25 cellular contexts compared by ENCODE assay signal in the genomic region with DNA sequence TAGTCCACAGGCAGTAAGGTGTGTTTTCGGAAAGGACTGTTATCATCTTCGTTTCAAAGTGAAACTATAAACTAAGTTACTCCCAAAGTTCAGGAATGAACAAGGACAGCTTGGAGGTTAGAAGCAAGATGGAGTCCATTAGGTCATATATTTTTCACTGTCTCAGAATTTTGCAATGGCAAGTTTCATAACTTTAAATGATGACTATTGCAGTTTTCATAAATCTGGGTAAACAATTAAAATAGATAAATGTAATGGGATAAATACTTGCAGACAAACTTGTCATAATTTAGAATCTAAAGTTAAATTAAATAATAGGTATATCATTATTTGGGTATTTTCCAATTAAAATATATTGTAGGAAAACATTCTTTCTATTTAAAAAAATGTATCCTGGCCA.
"Had no signal": no experiment of that assay in that cellular context is flagged by ENCODE, and none has a peak within 500 bp of the region (broad histone marks: within the 10 kb centered on the region; RNA-seq: fewer than 3 reads in every experiment).

No MANE protein-coding gene starts in this region.

- DNase-seq: naive thymus-derived CD4-positive, alpha-beta T cell; natural killer cell; occipital lobe; ovary; psoas muscle; right cardiac atrium; stimulated activated CD4-positive, alpha-beta T cell treated with anti-CD3 and anti-CD28 coated beads, Interleukin-15, amount 100 ng/mL, for 24 hours; stimulated activated CD4-positive, alpha-beta T cell treated with anti-CD3 and anti-CD28 coated beads, Interleukin-2, amount 100 ng/mL, for 24 hours; stimulated activated CD4-positive, alpha-beta T cell treated with anti-CD3 and anti-CD28 coated beads, Interleukin-2, amount 100 ng/mL, for 48 hours; stimulated activated CD4-positive, alpha-beta T cell treated with anti-CD3 and anti-CD28 coated beads, Interleukin-4, amount 100 ng/mL, for 24 hours; stimulated activated naive B cell treated with anti-CD40 and anti-IgM and Interleukin-4, amounts not matched to agents 10 μg/mL and 1 μg/mL and 100 μg/mL, for 72 hours; stimulated activated naive CD4-positive, alpha-beta T cell treated with Interleukin-2 at 50 U/mL for 16 hours; stomach; thyroid gland; trophoblast cell; upper lobe of left lung had no signal

- H3K4me1 ChIP-seq: neural progenitor cell, parathyroid adenoma, psoas muscle, stomach, thyroid gland, tibial nerve, upper lobe of left lung, vagina had no signal

- ATAC-seq: naive thymus-derived CD4-positive, alpha-beta T cell; natural killer cell; psoas muscle; right cardiac atrium; sciatic nerve; stimulated activated effector memory CD8-positive, alpha-beta T cell treated with anti-CD3 and anti-CD28 coated beads, Interleukin-12 subunit alpha, Interleukin-12 subunit beta, amount 100 ng/mL, for 72 hours; stimulated activated naive B cell treated with anti-CD40 and anti-IgM and Interleukin-4, amounts not matched to agents 10 μg/mL and 1 μg/mL and 100 μg/mL, for 72 hours had no signal

- H3K27me3 ChIP-seq: neural progenitor cell, ovary, stomach, thyroid gland, tibial nerve, upper lobe of left lung, vagina had no signal

- H3K79me2 ChIP-seq: parathyroid adenoma had no signal

- FAIRE-seq: urothelium cell line had no signal

- H3K9ac ChIP-seq: neural progenitor cell, parathyroid adenoma had no signal

- H3K27ac ChIP-seq: neural progenitor cell, ovary, parathyroid adenoma, psoas muscle, skin epidermis, stomach, thoracic aorta, thyroid gland, tibial nerve, upper lobe of left lung, vagina had no signal

- H3K4me3 ChIP-seq: neural progenitor cell, ovary, psoas muscle, skin epidermis, stomach, thoracic aorta, thyroid gland, tibial nerve, upper lobe of left lung, vagina had no signal

- H3K9me3 ChIP-seq: ovary, psoas muscle, thoracic aorta, thyroid gland, tibial nerve, upper lobe of left lung, vagina had no signal

- H3K36me3 ChIP-seq: ovary, thoracic aorta, thyroid gland, tibial nerve, upper lobe of left lung, vagina had no signal

- H2AFZ ChIP-seq: neural progenitor cell, parathyroid adenoma had no signal

- H3K4me2 ChIP-seq: neural progenitor cell had no signal
